33 cellular contexts compared by ENCODE assay signal in genomic region chr17:48532261-48532660, GRCh38. TPM values are rescaled to one million over a fixed set of nuclear protein-coding genes. Genes with fewer than 3 reads are reported as not detected.
"Had no signal": no experiment of that assay in that cellular context is flagged by ENCODE, and none has a peak within 500 bp of the region (broad histone marks: within the 10 kb centered on the region; RNA-seq: fewer than 3 reads in every experiment).

No MANE protein-coding gene starts in this region.

- DNase-seq: dorsolateral prefrontal cortex; effector CD4-positive, alpha-beta T cell; foreskin fibroblast; gastrocnemius medialis; head of caudate nucleus; mucosa of descending colon; naive B cell; nucleus accumbens; psoas muscle; right cardiac atrium; sigmoid colon; stimulated activated CD4-positive, alpha-beta T cell treated with anti-CD3 and anti-CD28 coated beads, Interleukin-2, amount 100 ng/mL, for 24 hours; stimulated activated CD4-positive, alpha-beta T cell treated with anti-CD3 and anti-CD28 coated beads, Interleukin-4, amount 100 ng/mL, for 24 hours; stimulated activated naive CD4-positive, alpha-beta T cell treated with Interleukin-2 at 50 U/mL for 16 hours; stomach; thyroid gland had no signal

- H3K9me3 Mint-ChIP-seq: memory B cell; naive B cell; natural killer cell treated with Interleukin-12 subunit alpha and Interleukin-12 subunit beta and Interleukin-15 and Interleukin-18, amount 100 ng/mL, for 72 hours; stimulated activated effector memory CD8-positive, alpha-beta T cell treated with anti-CD3 and anti-CD28 coated beads, Interleukin-12 subunit alpha, Interleukin-12 subunit beta, amount 100 ng/mL, for 72 hours; type B pancreatic cell had no signal

- ATAC-seq: esophagus mucosa; gastrocnemius medialis; mucosa of descending colon; natural killer cell treated with Interleukin-12 subunit alpha and Interleukin-12 subunit beta and Interleukin-15 and Interleukin-18, amount 100 ng/mL, for 72 hours; psoas muscle; right cardiac atrium; stimulated activated effector memory CD8-positive, alpha-beta T cell treated with anti-CD3 and anti-CD28 coated beads, Interleukin-12 subunit alpha, Interleukin-12 subunit beta, amount 100 ng/mL, for 72 hours had no signal

- H3K27me3 ChIP-seq: sigmoid colon had no signal

- H3K27ac Mint-ChIP-seq: memory B cell; naive B cell; natural killer cell treated with Interleukin-12 subunit alpha and Interleukin-12 subunit beta and Interleukin-15 and Interleukin-18, amount 100 ng/mL, for 72 hours; neural progenitor cell; stimulated activated effector memory CD8-positive, alpha-beta T cell treated with anti-CD3 and anti-CD28 coated beads, Interleukin-12 subunit alpha, Interleukin-12 subunit beta, amount 100 ng/mL, for 72 hours; type B pancreatic cell had no signal

- H3K27ac ChIP-seq: dorsolateral prefrontal cortex, epithelial cell of prostate, gastrocnemius medialis, neural progenitor cell, psoas muscle, sigmoid colon, stomach, thyroid gland had no signal

- H3K9ac ChIP-seq: neural progenitor cell had no signal

- H3K27me3 Mint-ChIP-seq: natural killer cell treated with Interleukin-12 subunit alpha and Interleukin-12 subunit beta and Interleukin-15 and Interleukin-18, amount 100 ng/mL, for 72 hours had no signal

- H3K36me3 ChIP-seq: gastrocnemius medialis, neural progenitor cell, sigmoid colon, stomach, thyroid gland had no signal

- H3K4me1 ChIP-seq: gastrocnemius medialis, neural progenitor cell, psoas muscle, thyroid gland had no signal

- H3K36me3 Mint-ChIP-seq: memory B cell; naive B cell; natural killer cell treated with Interleukin-12 subunit alpha and Interleukin-12 subunit beta and Interleukin-15 and Interleukin-18, amount 100 ng/mL, for 72 hours; neural progenitor cell; stimulated activated effector memory CD8-positive, alpha-beta T cell treated with anti-CD3 and anti-CD28 coated beads, Interleukin-12 subunit alpha, Interleukin-12 subunit beta, amount 100 ng/mL, for 72 hours had no signal

- H2AFZ ChIP-seq: neural progenitor cell had no signal

- H3K4me2 ChIP-seq: neural progenitor cell had no signal

- H3K4me3 Mint-ChIP-seq: memory B cell; naive B cell; natural killer cell treated with Interleukin-12 subunit alpha and Interleukin-12 subunit beta and Interleukin-15 and Interleukin-18, amount 100 ng/mL, for 72 hours; neural progenitor cell; stimulated activated effector memory CD8-positive, alpha-beta T cell treated with anti-CD3 and anti-CD28 coated beads, Interleukin-12 subunit alpha, Interleukin-12 subunit beta, amount 100 ng/mL, for 72 hours; type B pancreatic cell had no signal

- H3K4me1 Mint-ChIP-seq: memory B cell; stimulated activated effector memory CD8-positive, alpha-beta T cell treated with anti-CD3 and anti-CD28 coated beads, Interleukin-12 subunit alpha, Interleukin-12 subunit beta, amount 100 ng/mL, for 72 hours had no signal

- H3K4me3 ChIP-seq: dorsolateral prefrontal cortex, gastrocnemius medialis, lung, mucosa of descending colon, neural progenitor cell, psoas muscle, sigmoid colon, stomach, thyroid gland had no signal

- H3K9me3 ChIP-seq: gastrocnemius medialis, mucosa of descending colon, psoas muscle, sigmoid colon, stomach, thyroid gland had no signal

RNA-seq across cellular contexts. Expression of gene HOXB1, which starts 1.4 kb away (rescaled TPM):
- total RNA-seq: dorsolateral prefrontal cortex; gastrocnemius medialis; glomerular endothelial cell; liver; lung; mucosa of descending colon; natural killer cell treated with Interleukin-12 subunit alpha and Interleukin-12 subunit beta and Interleukin-15 and Interleukin-18, amount 100 ng/mL, for 72 hours; osteocyte; psoas muscle; renal cortical epithelial cell; right cardiac atrium; skeletal muscle tissue; stomach; subcutaneous adipose tissue; temporal lobe; thyroid gland; urinary bladder had no signal
- polyA plus RNA-seq: keratinocyte, liver, lung, psoas muscle, right cardiac atrium, urinary bladder had no signal

RNA-seq across cellular contexts. Expression of gene HOXB2, which starts 12.6 kb away (rescaled TPM):
- total RNA-seq: osteocyte, temporal lobe had no signal

RNA-seq across cellular contexts. Expression of gene HOXB4, which starts 45.9 kb away (rescaled TPM):
- total RNA-seq: osteocyte, temporal lobe had no signal

RNA-seq across cellular contexts. Expression of gene HOXB3, which starts 57.8 kb away (rescaled TPM):
- total RNA-seq: temporal lobe had no signal
